In genomic region chr10:42921951-42922350, GRCh38 we compare ENCODE assay signal across 7 cellular contexts.
"Had no signal": no experiment of that assay in that cellular context is flagged by ENCODE, and none has a peak within 500 bp of the region (broad histone marks: within the 10 kb centered on the region; RNA-seq: fewer than 3 reads in every experiment).

No MANE protein-coding gene starts in this region.

- ATAC-seq: HCT116 had no signal

- DNase-seq: GM23248, H7, IMR-90, KBM-7 had no signal

- FAIRE-seq: H1, HTR-8/SVneo had no signal
